In the genomic region with DNA sequence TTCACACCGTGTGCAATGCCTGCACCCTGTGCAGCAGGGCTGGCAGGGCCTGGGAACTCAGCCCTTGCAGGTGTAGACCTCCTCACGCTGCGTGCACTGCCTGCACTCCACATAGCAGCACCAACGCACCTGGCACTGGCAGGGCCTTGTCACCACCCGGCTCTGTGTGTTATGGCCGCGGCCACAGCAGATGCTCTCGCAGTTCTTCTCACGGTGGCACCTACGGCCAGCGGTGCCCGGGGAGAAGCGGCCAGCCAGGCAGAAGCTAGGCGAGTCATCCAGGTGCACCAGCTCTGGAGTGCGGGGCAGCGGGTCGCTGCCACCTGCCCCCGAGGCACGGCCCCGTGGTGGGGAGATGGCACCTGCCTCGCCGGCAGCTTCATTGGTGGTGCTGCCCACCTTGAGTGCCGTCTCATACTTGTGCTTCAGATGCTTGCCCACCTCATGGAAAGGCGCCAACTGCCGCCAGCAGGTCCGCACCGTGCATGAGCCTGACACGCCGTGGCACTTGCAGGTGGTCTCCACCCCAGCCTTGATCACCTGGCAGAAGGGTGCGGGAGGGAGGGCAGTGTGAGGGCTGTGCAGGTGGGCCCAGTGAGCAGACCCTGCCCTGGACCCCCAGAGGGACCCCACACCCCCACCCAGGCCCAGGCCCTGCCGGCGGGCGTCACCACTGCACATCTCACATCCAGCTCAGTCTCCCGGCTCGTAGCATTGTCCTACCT, we compare ENCODE assay signal across 1 cellular context.
TF ChIP-seq lines count a peak whose summit lies in the region.

No MANE protein-coding gene starts in this region.

TF ChIP-seq in H1, 55 proteins besides CTCF, POLR2A, EP300 and RAD21 (continued from another document):
- no peak for TF ChIP-seq CHD1 (IDR thresholded peaks at IDR 0.05; ENCODE audit: low read depth, low read length)
- TF ChIP-seq, protein P1, sequence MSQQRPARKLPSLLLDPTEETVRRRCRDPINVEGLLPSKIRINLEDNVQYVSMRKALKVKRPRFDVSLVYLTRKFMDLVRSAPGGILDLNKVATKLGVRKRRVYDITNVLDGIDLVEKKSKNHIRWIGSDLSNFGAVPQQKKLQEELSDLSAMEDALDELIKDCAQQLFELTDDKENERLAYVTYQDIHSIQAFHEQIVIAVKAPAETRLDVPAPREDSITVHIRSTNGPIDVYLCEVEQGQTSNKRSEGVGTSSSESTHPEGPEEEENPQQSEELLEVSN (IDR thresholded peaks at IDR 0.05) = no peak
- TF ChIP-seq, protein P2, sequence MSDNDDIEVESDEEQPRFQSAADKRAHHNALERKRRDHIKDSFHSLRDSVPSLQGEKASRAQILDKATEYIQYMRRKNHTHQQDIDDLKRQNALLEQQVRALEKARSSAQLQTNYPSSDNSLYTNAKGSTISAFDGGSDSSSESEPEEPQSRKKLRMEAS (IDR thresholded peaks at IDR 0.05) = no peak
- TF ChIP-seq JUND (IDR thresholded peaks at IDR 0.05; ENCODE audit: low read length) = no peak
- TF ChIP-seq SIN3A (conservative IDR thresholded peaks at IDR 0.05 in 1 of 2, IDR thresholded peaks at IDR 0.05 in 1 of 2; ENCODE audit: low read depth in 1 of 2, low read length in 2 of 2) = no peak
- TF ChIP-seq KDM5A (IDR thresholded peaks at IDR 0.05; ENCODE audit: low read length) = no peak
